In genomic region chr16:81424761-81425160, GRCh38 we compare ENCODE assay signal across 11 cellular contexts. TPM values are rescaled to one million over a fixed set of nuclear protein-coding genes. Genes with fewer than 3 reads are reported as not detected.
A peak's percentile ranks its signal among the peaks of the same experiment; 100 is the strongest.
DNase-seq lines count a peak whose midpoint lies in the region; ATAC-seq, FAIRE-seq and TF ChIP-seq lines count a peak whose summit lies in the region.
"Had no signal": no experiment of that assay in that cellular context is flagged by ENCODE, and none has a peak within 500 bp of the region (broad histone marks: within the 10 kb centered on the region; RNA-seq: fewer than 3 reads in every experiment).

No MANE protein-coding gene starts in this region.

- H3K4me1 ChIP-seq in HCT116 (ENCODE audit: control insufficient read depth in 1 of 2, insufficient read depth in 2 of 2, low read length in 2 of 2) (peaks cover 11 to 21% of the 10 kb centered on the region in 2 experiments), HepG2 (ENCODE audit: insufficient read depth, low read length) (peaks cover 20% of the 10 kb centered on the region), right cardiac atrium (ENCODE audit: control insufficient read depth, insufficient read depth, low read length) (no peaks in the 10 kb centered on the region)

- H3K4me3 ChIP-seq in HCT116 (replicated peaks in 1 of 2; ENCODE audit: low read depth in 1 of 2, low read length in 2 of 2) (no peak overlapping the region), HepG2 (replicated peaks in 1 of 3; ENCODE audit: insufficient read depth in 1 of 3, low read depth in 2 of 3, low read length in 3 of 3) (no peak overlapping the region), right cardiac atrium (ENCODE audit: low read length) (no peak overlapping the region)
- H3K4me3 ChIP-seq: body of pancreas had no signal

- no peaks in the 10 kb centered on the region for H3K79me2 ChIP-seq in HCT116 (ENCODE audit: insufficient read depth, low read length)
- H3K79me2 ChIP-seq in HepG2 (ENCODE audit: insufficient read depth, low read length), result no peaks in the 10 kb centered on the region

- H3K27ac Mint-ChIP-seq in Calu3 (ENCODE audit: unreplicated experiment), result peak overlapping the region; percentile 77

- H3K4me2 ChIP-seq in HCT116 (ENCODE audit: low read length) (peak overlapping the region; percentile 10; the same call in 1 of the 2 replicates), HepG2 (ENCODE audit: low read depth, low read length) (no peak overlapping the region)

- CTCF ChIA-PET in Calu3 (lab: Charles Lee), result interaction anchor here (0.6 kb wide), 1 partner anchor 161 kb away, joined by 3 read pairs; no protein-coding TSS in a partner anchor
- CTCF ChIA-PET in HCT116 (lab: Charles Lee), result interaction anchor here (0.6 kb wide), 1 partner anchor 20 kb away, joined by 3 read pairs; no protein-coding TSS in a partner anchor
- CTCF ChIA-PET in HepG2 (lab: Yijun Ruan, JAX; ENCODE audit: low intra/inter-chr PET ratio, low total read pairs), result no interaction called here

- H2AFZ ChIP-seq in HCT116 (ENCODE audit: low read depth, low read length, poor library complexity, severe bottlenecking) (peak overlapping the region; percentile 28), HepG2 (ENCODE audit: low read length) (no peak overlapping the region)

- H3K9me3 ChIP-seq in HCT116 (ENCODE audit: control insufficient read depth in 1 of 2, insufficient read depth in 1 of 2, low read depth in 1 of 2, low read length in 2 of 2), result no peaks in the 10 kb centered on the region
- no peaks in the 10 kb centered on the region for H3K9me3 ChIP-seq in HepG2 (ENCODE audit: low read length)
- no peaks in the 10 kb centered on the region for H3K9me3 ChIP-seq in right cardiac atrium (ENCODE audit: control insufficient read depth, low read length)
- H3K9me3 ChIP-seq: body of pancreas had no signal

- no peak for TF ChIP-seq CTCF in Calu3 (IDR thresholded peaks at IDR 0.05; ENCODE audit: unreplicated experiment)
- no peak for TF ChIP-seq CTCF in HCT116 (IDR thresholded peaks at IDR 0.05 in 2 of 3, conservative IDR thresholded peaks at IDR 0.05 in 1 of 3; ENCODE audit: borderline replicate concordance in 1 of 3, insufficient read depth in 1 of 3, low read depth in 2 of 3, low read length in 2 of 3)
- no peak for TF ChIP-seq CTCF in HepG2 (CRISPR knock-in tag; IDR thresholded peaks at IDR 0.05)

- intact Hi-C loops in Calu3 (cut with micrococcal nuclease; ENCODE audit: unreplicated experiment), result no loop called here
- intact Hi-C loops in HCT116 (cut with micrococcal nuclease), result no loop called here
- intact Hi-C loops in HepG2 (cut with micrococcal nuclease; ENCODE audit: unreplicated experiment), result no loop called here
- intact Hi-C loops in right cardiac atrium (cut with DNase I), result no loop called here

- H3K27ac ChIP-seq in HCT116 (ENCODE audit: low read depth, low read length) (no peak overlapping the region), HepG2 (ENCODE audit: extremely low read length, insufficient read depth, low read length) (no peak overlapping the region), right cardiac atrium (ENCODE audit: low read length) (no peak overlapping the region)
- H3K27ac ChIP-seq: body of pancreas had no signal

- H3K9me2 ChIP-seq in HCT116 (ENCODE audit: insufficient read depth), result no peaks in the 10 kb centered on the region

- H3K9ac ChIP-seq in HCT116 (ENCODE audit: low read length) (no peak overlapping the region), HepG2 (ENCODE audit: insufficient read depth, low read depth, low read length) (no peak overlapping the region)

- no peaks in the 10 kb centered on the region for H3K36me3 ChIP-seq in HCT116 (ENCODE audit: control insufficient read depth in 1 of 2, insufficient read depth in 2 of 2, low read length in 2 of 2)
- H3K36me3 ChIP-seq in HepG2 (replicated peaks in 1 of 2; ENCODE audit: control insufficient read depth in 1 of 2, insufficient read depth in 2 of 2, low read length in 2 of 2), result no peaks in the 10 kb centered on the region

- TF ChIP-seq POLR2A in HCT116 (IDR thresholded peaks at IDR 0.05; ENCODE audit: borderline replicate concordance, extremely low read depth, insufficient read depth, insufficient read length), result no peak
- no peak for TF ChIP-seq POLR2A in HepG2 (IDR thresholded peaks at IDR 0.05; ENCODE audit: insufficient read depth in 1 of 2, low read depth in 2 of 2, low read length in 2 of 2)

- peaks cover 29% of the 10 kb centered on the region for H3K4me1 Mint-ChIP-seq in Calu3 (ENCODE audit: low read depth, unreplicated experiment)

- H3K4me3 Mint-ChIP-seq in Calu3 (ENCODE audit: low read depth, unreplicated experiment), result no peak overlapping the region

- WGBS in HepG2 (ENCODE audit: low lambda C conversion rate), result 0% methylated on average over 1 of the region's 1 CpG
- 23% methylated on average over 1 of the region's 1 CpG for WGBS in right cardiac atrium

- no peak for TF ChIP-seq RAD21 in HCT116 (IDR thresholded peaks at IDR 0.05; ENCODE audit: low read depth)
- TF ChIP-seq RAD21 in HepG2 (CRISPR knock-in tag; IDR thresholded peaks at IDR 0.05), result no peak

- FAIRE-seq in HepG2 (lab: Jason Lieb, UNC), result no peak
- FAIRE-seq: frontal cortex had no signal

- in situ Hi-C loops in HepG2 (cut with HindIII; ENCODE audit: extremely low pct_ligation_motif_present, low pct_unique_long_range_greater_than_20kb), result no loop called here

- H3K27me3 Mint-ChIP-seq in Calu3 (ENCODE audit: unreplicated experiment), result no peaks in the 10 kb centered on the region

- POLR2A ChIA-PET in HCT116 (lab: Charles Lee) (no interaction called here), HepG2 (lab: Yijun Ruan, JAX) (no interaction called here)

- TF ChIP-seq EP300 in HepG2 (IDR thresholded peaks at IDR 0.05; ENCODE audit: low read depth in 2 of 2, low read length in 2 of 2), result no peak
- no peak for TF ChIP-seq EP300 in HepG2 (CRISPR knock-in tag; IDR thresholded peaks at IDR 0.05; ENCODE audit: borderline replicate concordance)

- H4K20me1 ChIP-seq in HCT116 (ENCODE audit: insufficient read depth), result no peaks in the 10 kb centered on the region
- no peaks in the 10 kb centered on the region for H4K20me1 ChIP-seq in HepG2 (ENCODE audit: insufficient read depth, low read length)

- BruUV-seq in Calu3 (replicated peaks; lab: Mats Ljungman, UMichigan), result no TSS peak
- BruUV-seq in HCT116 (replicated peaks; lab: Mats Ljungman, UMichigan), result no TSS peak
- no TSS peak for BruUV-seq in HepG2 (replicated peaks; lab: Mats Ljungman, UMichigan)

- no peaks in the 10 kb centered on the region for H3K27me3 ChIP-seq in HCT116 (ENCODE audit: insufficient read depth, low read length)
- peaks cover 0 to 16% of the 10 kb centered on the region in 2 experiments; a peak in 3 of 5 replicates for H3K27me3 ChIP-seq in HepG2 (ENCODE audit: control insufficient read depth in 1 of 2, insufficient read depth in 2 of 2, low read length in 2 of 2)
- no peaks in the 10 kb centered on the region for H3K27me3 ChIP-seq in right cardiac atrium (ENCODE audit: control insufficient read depth, insufficient read depth)
- H3K27me3 ChIP-seq: body of pancreas had no signal

- peaks cover 6% of the 10 kb centered on the region for H3K9me3 Mint-ChIP-seq in Calu3 (ENCODE audit: low read depth, unreplicated experiment)

- peak; percentile 21; the same call in 1 of the 2 replicates for ATAC-seq in HCT116
- ATAC-seq in HepG2, result no peak
- no peak for ATAC-seq in HG03354 (IDR thresholded peaks at IDR 0.05; ENCODE audit: poor library complexity, severe bottlenecking, unreplicated experiment)
- ATAC-seq in right cardiac atrium, result no peak
- ATAC-seq: body of pancreas had no signal

- RAD21 ChIA-PET in HCT116 (lab: Charles Lee; ENCODE audit: low non-redundant PET in 1 of 2, low total read pairs in 2 of 2, uncharacterized antibody in 2 of 2, unreplicated experiment in 2 of 2), result no interaction called here

- peak; percentile 50 for DNase-seq in Calu3
- DNase-seq in HCT116 (ENCODE audit: low read depth, low spot score), result no peak
- DNase-seq in RPMI7951 (ENCODE audit: low read depth), result peak; percentile 42
- no peak for DNase-seq in HepG2 (ENCODE audit: low spot score)
- no peak for DNase-seq in D341Med (ENCODE audit: low spot score)
- no peak for DNase-seq in right cardiac atrium
- no peak for DNase-seq in DMS114 treated with DMSO at 0.1 percent for 48 hours (lab: John Stamatoyannopoulos, UW; ENCODE audit: unreplicated experiment)
- DNase-seq: NCI-H524 treated with DMSO at 0.1 percent for 48 hours had no signal

- no peaks in the 10 kb centered on the region for H3K36me3 Mint-ChIP-seq in Calu3 (ENCODE audit: insufficient read depth, unreplicated experiment)

TF ChIP-seq in HCT116, 20 proteins besides CTCF, POLR2A, EP300 and RAD21 (continues in another document):
- no peak for TF ChIP-seq EZH2phosphoT487 (IDR thresholded peaks at IDR 0.05; ENCODE audit: borderline replicate concordance)

TF ChIP-seq in HepG2, 621 proteins besides CTCF, POLR2A, EP300 and RAD21 (continues in another document):
- TF ChIP-seq SAP130 (CRISPR knock-in tag; IDR thresholded peaks at IDR 0.05; ENCODE audit: low read depth), result 0 out of 2 replicates have a peak, but pooled peaks have one; percentile 16

RNA-seq across cellular contexts. Expression of gene CMIP, which starts 19.8 kb away (rescaled TPM):
- total RNA-seq in Calu3 (2022), result 79.9 and 82.7 TPM in 2 replicates
- 64.6 TPM for total RNA-seq in HCT116 (2021; ENCODE audit: unreplicated experiment)
- 40.2 and 45.3 TPM in 2 replicates for polyA plus RNA-seq in HCT116 (2012)
- 2.8 and 3.0 TPM in 2 replicates for total RNA-seq in RPMI7951 (2014; rRNA removed; shearing (Covaris generic))
- 10.9 and 21.7 TPM in 2 replicates for total RNA-seq in HepG2 (2016; rRNA removed; fragmentation: Illumina TruSeq; extraction: Trizol)
- total RNA-seq in HepG2 (2016; cell fraction: cytosol; rRNA removed; fragmentation: Illumina TruSeq; extraction: Trizol; ENCODE audit: low read depth), result 3.5 and 4.6 TPM in 2 replicates
- total RNA-seq in HepG2 (2016; cell fraction: insoluble cytoplasmic fraction; rRNA removed; fragmentation: Illumina TruSeq; extraction: Trizol), result 11.5 and 15.7 TPM in 2 replicates
- total RNA-seq in HepG2 (2016; cell fraction: membrane; rRNA removed; fragmentation: Illumina TruSeq; extraction: Trizol), result 13.0 and 15.9 TPM in 2 replicates
- total RNA-seq in HepG2 (2016; cell fraction: nucleus; rRNA removed; fragmentation: Illumina TruSeq; extraction: Trizol), result 23.3 and 29.3 TPM in 2 replicates
- 18.1 and 22.0 TPM in 2 replicates for polyA plus RNA-seq in HepG2 (2011; rRNA removed)
- 17.3 and 20.7 TPM in 2 replicates for polyA plus RNA-seq in HepG2 (2011; cell fraction: cytosol; rRNA removed)
- 77.4 and 83.2 TPM in 2 replicates for polyA plus RNA-seq in HepG2 (2011; cell fraction: nucleus; rRNA removed)
- polyA plus RNA-seq in HepG2 (2012), result 74.4 and 83.5 TPM in 2 replicates
- 3.4 and 3.8 TPM in 2 replicates for polyA plus RNA-seq in HepG2 (2016; cell fraction: cytosol; fragmentation: Illumina TruSeq; extraction: Trizol; ENCODE audit: low read depth)
- 29.7 and 48.6 TPM in 2 replicates for polyA plus RNA-seq in HepG2 (2016; cell fraction: insoluble cytoplasmic fraction; fragmentation: Illumina TruSeq; extraction: Trizol; ENCODE audit: low read depth)
- polyA plus RNA-seq in HepG2 (2016; cell fraction: membrane; fragmentation: Illumina TruSeq; extraction: Trizol; ENCODE audit: low read depth), result 14.8 and 16.9 TPM in 2 replicates
- polyA plus RNA-seq in HepG2 (2016; cell fraction: nucleus; fragmentation: Illumina TruSeq; extraction: Trizol; ENCODE audit: insufficient read depth, low read depth), result 51.1 and 51.2 TPM in 2 replicates
- 16.6 and 71.5 TPM in 2 replicates for polyA minus RNA-seq in HepG2 (2011; rRNA and poly(A)+ RNA removed; ENCODE audit: low replicate concordance)
- polyA minus RNA-seq in HepG2 (2011; cell fraction: cytosol; rRNA and poly(A)+ RNA removed), result 60.8 and 68.8 TPM in 2 replicates
- 61.9 and 63.1 TPM in 2 replicates for polyA minus RNA-seq in HepG2 (2011; cell fraction: nucleus; rRNA and poly(A)+ RNA removed)
- total RNA-seq in right cardiac atrium, result 10 to 100 TPM; 15.8 to 29.0 (median 21.3) TPM
- 9.0 TPM for polyA plus RNA-seq in right cardiac atrium

Comparison
In these comparisons a context has a peak if more than half of its experiments do, and no peak if none do; other contexts are left out.
1. DNase-seq: peak in Calu3 (single experiment) and RPMI7951 (single experiment); none in HCT116 (single experiment), HepG2 (single experiment), D341Med (single experiment), right cardiac atrium (0 of 3) and DMS114 treated with DMSO at 0.1 percent for 48 hours (single experiment).